In the genomic region with DNA sequence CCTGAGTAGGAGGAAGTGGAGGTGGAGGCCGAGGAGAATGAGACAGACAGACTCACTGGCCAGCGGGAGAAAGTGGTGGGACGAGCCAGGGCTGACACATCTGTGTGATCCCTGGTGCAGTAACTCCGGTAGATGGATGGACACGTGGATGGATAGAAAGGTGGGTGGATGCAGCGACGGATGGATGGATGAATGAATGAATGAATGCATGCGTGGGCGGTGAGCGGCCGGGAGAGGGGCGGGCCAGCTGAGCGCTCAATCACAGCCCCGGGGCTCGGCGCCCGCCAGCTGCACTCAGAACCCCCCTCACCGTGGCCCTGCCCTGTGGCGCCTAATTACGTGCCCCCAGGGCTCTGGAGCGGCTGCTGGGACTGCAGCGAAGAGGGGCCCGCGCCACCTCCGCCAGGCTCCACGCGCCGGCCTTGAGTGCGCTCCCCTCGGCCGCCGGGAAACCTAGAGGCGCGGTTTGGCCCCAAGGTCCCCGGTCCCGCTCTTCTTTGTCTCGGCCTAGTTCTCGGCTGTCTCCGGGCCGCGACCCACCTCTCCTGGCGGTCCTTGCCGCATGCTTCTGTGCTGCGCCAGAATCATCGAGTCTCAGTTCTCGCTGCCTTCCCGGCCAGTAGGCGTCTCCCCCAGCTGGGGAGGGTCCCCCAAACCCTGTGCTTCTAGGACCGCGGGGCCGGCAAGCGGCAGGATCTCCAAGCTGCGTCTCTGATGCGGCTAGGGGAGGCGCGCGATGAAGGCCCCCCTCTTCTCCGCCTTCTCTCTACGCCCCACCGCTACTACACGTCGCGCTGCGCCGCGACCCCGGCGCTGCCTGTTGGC, we compare ENCODE assay signal across 8 cellular contexts. TPM values are rescaled to one million over a fixed set of nuclear protein-coding genes. Genes with fewer than 3 reads are reported as not detected.
A peak's percentile ranks its signal among the peaks of the same experiment; 100 is the strongest.
DNase-seq lines count a peak whose midpoint lies in the region; ATAC-seq, FAIRE-seq and TF ChIP-seq lines count a peak whose summit lies in the region.

No MANE protein-coding gene starts in this region.

- TF ChIP-seq POLR2A in HepG2 (IDR thresholded peaks at IDR 0.05; ENCODE audit: insufficient read depth in 1 of 2, low read depth in 2 of 2, low read length in 2 of 2) = no peak
- TF ChIP-seq POLR2A in right lobe of liver (IDR thresholded peaks at IDR 0.05) = no peak
- TF ChIP-seq POLR2A in vagina (IDR thresholded peaks at IDR 0.05) = no peak

- no peaks in the 10 kb centered on the region for H3K9me3 Mint-ChIP-seq in central memory CD8-positive, alpha-beta T cell
- no peaks in the 10 kb centered on the region for H3K9me3 Mint-ChIP-seq in naive B cell

- TF ChIP-seq CTCF in HepG2 (CRISPR knock-in tag; IDR thresholded peaks at IDR 0.05) (no peak), right lobe of liver (IDR thresholded peaks at IDR 0.05) (no peak), vagina (IDR thresholded peaks at IDR 0.05) (no peak)

- TF ChIP-seq EP300 in HepG2 (IDR thresholded peaks at IDR 0.05; ENCODE audit: low read depth in 2 of 2, low read length in 2 of 2) (no peak), HepG2 (CRISPR knock-in tag; IDR thresholded peaks at IDR 0.05; ENCODE audit: borderline replicate concordance) (no peak)

- DNase-seq in HepG2 (ENCODE audit: low spot score) (no peak), right lobe of liver (no peak), naive B cell (no peak), vagina (ENCODE audit: extremely low spot score in 2 of 2) (no peak)
- no peak for DNase-seq in central memory CD8-positive, alpha-beta T cell (ENCODE audit: low spot score in 2 of 2)
- no peak for DNase-seq in activated CD4-positive, CD25-positive, alpha-beta regulatory T cell (lab: John Stamatoyannopoulos, UW)

- H3K9me3 ChIP-seq in HepG2 (ENCODE audit: low read length) = no peaks in the 10 kb centered on the region
- H3K9me3 ChIP-seq in right lobe of liver = no peaks in the 10 kb centered on the region
- no peaks in the 10 kb centered on the region for H3K9me3 ChIP-seq in vagina

- H3K27ac ChIP-seq in HepG2 (ENCODE audit: extremely low read length, insufficient read depth, low read length) (no peak overlapping the region), right lobe of liver (no peak overlapping the region), vagina (peak overlapping the region; percentile 69)

- no TSS peak for BruUV-seq in HepG2 (replicated peaks; lab: Mats Ljungman, UMichigan)

- no peak overlapping the region for H3K27ac Mint-ChIP-seq in central memory CD8-positive, alpha-beta T cell (ENCODE audit: low read depth)
- H3K27ac Mint-ChIP-seq in naive B cell = peak overlapping the region in 4 of 6 donors; percentile 51 to 88 (median 78)

- H4K20me1 ChIP-seq in HepG2 (ENCODE audit: insufficient read depth, low read length) = peaks cover 6% of the 10 kb centered on the region; the same call in 1 of the 2 replicates

- H2AFZ ChIP-seq in HepG2 (ENCODE audit: low read length) = no peak overlapping the region

- in situ Hi-C loops in HepG2 (cut with HindIII; ENCODE audit: extremely low pct_ligation_motif_present, low pct_unique_long_range_greater_than_20kb) = loop anchor here (5.0 kb wide), 1 partner anchor 40 kb away; a partner anchor contains a TSS

- H3K79me2 ChIP-seq in HepG2 (ENCODE audit: insufficient read depth, low read length) = peaks cover 27% of the 10 kb centered on the region

- H3K27me3 ChIP-seq in HepG2 (ENCODE audit: control insufficient read depth in 1 of 2, insufficient read depth in 2 of 2, low read length in 2 of 2) (no peaks in the 10 kb centered on the region), right lobe of liver (no peaks in the 10 kb centered on the region), vagina (no peaks in the 10 kb centered on the region)

- CTCF ChIA-PET in HepG2 (lab: Yijun Ruan, JAX; ENCODE audit: low intra/inter-chr PET ratio, low total read pairs) = no interaction called here

- no peak overlapping the region for H3K4me3 ChIP-seq in HepG2 (replicated peaks in 1 of 3; ENCODE audit: insufficient read depth in 1 of 3, low read depth in 2 of 3, low read length in 3 of 3)
- no peak overlapping the region for H3K4me3 ChIP-seq in right lobe of liver
- H3K4me3 ChIP-seq in vagina = peak overlapping the region; percentile 56 to 60

- H3K36me3 ChIP-seq in HepG2 (replicated peaks in 1 of 2; ENCODE audit: control insufficient read depth in 1 of 2, insufficient read depth in 2 of 2, low read length in 2 of 2) = peaks cover 2 to 9% of the 10 kb centered on the region in 2 experiments; a peak in 2 of 5 replicates
- H3K36me3 ChIP-seq in right lobe of liver = no peaks in the 10 kb centered on the region
- H3K36me3 ChIP-seq in vagina = no peaks in the 10 kb centered on the region

- intact Hi-C loops in HepG2 (cut with micrococcal nuclease; ENCODE audit: unreplicated experiment) = loop anchor here (10.0 kb wide), 1 partner anchor 57 kb away; no protein-coding TSS in a partner anchor
- intact Hi-C loops in right lobe of liver (cut with DNase I) = no loop called here
- intact Hi-C loops in vagina (cut with DNase I) = no loop called here

- POLR2A ChIA-PET in HepG2 (lab: Yijun Ruan, JAX) = no interaction called here

- ATAC-seq in HepG2 (no peak), right lobe of liver (no peak), naive B cell (ENCODE audit: low read depth in 2 of 2) (no peak), GM18873 (IDR thresholded peaks at IDR 0.05; ENCODE audit: low FRiP score, unreplicated experiment) (no peak), HG03469 (IDR thresholded peaks at IDR 0.05; ENCODE audit: unreplicated experiment) (no peak)
- no peak for ATAC-seq in central memory CD8-positive, alpha-beta T cell (replicated peaks; ENCODE audit: extremely low read depth, poor library complexity, severe bottlenecking)

- peaks cover 12% of the 10 kb centered on the region for H3K27me3 Mint-ChIP-seq in central memory CD8-positive, alpha-beta T cell
- H3K27me3 Mint-ChIP-seq in naive B cell = peaks cover 29 to 54% (median 38%) of the 10 kb centered on the region in 3 donors

- no peak for FAIRE-seq in HepG2 (lab: Jason Lieb, UNC)

- peak overlapping the region; percentile 87 for H3K4me3 Mint-ChIP-seq in central memory CD8-positive, alpha-beta T cell
- H3K4me3 Mint-ChIP-seq in naive B cell = peak overlapping the region; percentile 76 to 96 (median 88)

- peaks cover 13% of the 10 kb centered on the region for H3K36me3 Mint-ChIP-seq in central memory CD8-positive, alpha-beta T cell (ENCODE audit: insufficient read depth)
- H3K36me3 Mint-ChIP-seq in naive B cell = peaks cover 5 to 19% of the 10 kb centered on the region in 2 donors

- 98% methylated on average over 64 of the region's 68 CpGs for WGBS in HepG2 (ENCODE audit: low lambda C conversion rate)
- WGBS in right lobe of liver (ENCODE audit: insufficient coverage, low coverage, low lambda C conversion rate, missing lambda C conversion rate) = 58% methylated on average over 7 of the region's 68 CpGs

- no peak for TF ChIP-seq RAD21 in HepG2 (CRISPR knock-in tag; IDR thresholded peaks at IDR 0.05)

- H3K4me1 ChIP-seq in HepG2 (ENCODE audit: insufficient read depth, low read length) (peaks cover 42% of the 10 kb centered on the region), right lobe of liver (peaks cover 0 to 2% (median under 1%) of the 10 kb centered on the region in 4 donors), vagina (peaks cover 59% of the 10 kb centered on the region)

- no peak overlapping the region for H3K9ac ChIP-seq in HepG2 (ENCODE audit: insufficient read depth, low read depth, low read length)

- H3K4me1 Mint-ChIP-seq in central memory CD8-positive, alpha-beta T cell = peaks cover 49% of the 10 kb centered on the region
- H3K4me1 Mint-ChIP-seq in naive B cell = peaks cover 46 to 50% (median 48%) of the 10 kb centered on the region in 3 donors

- H3K4me2 ChIP-seq in HepG2 (ENCODE audit: low read depth, low read length) = no peak overlapping the region

TF ChIP-seq in HepG2, 621 proteins besides CTCF, POLR2A, EP300 and RAD21:
- TF ChIP-seq AGO2 (optimal IDR thresholded peaks at IDR 0.05; ENCODE audit: low read depth, low read length) = peak; percentile 54
- no peak for TF ChIP-seq MTA1 (CRISPR knock-in tag; IDR thresholded peaks at IDR 0.05; ENCODE audit: borderline replicate concordance)
- TF ChIP-seq ZNF816 (CRISPR knock-in tag; IDR thresholded peaks at IDR 0.05; ENCODE audit: borderline replicate concordance) = no peak

RNA-seq across cellular contexts. Expression of a gene that starts 41.0 kb away (rescaled TPM):
- total RNA-seq in HepG2 (2016; rRNA removed; fragmentation: Illumina TruSeq; extraction: Trizol) = 5.1 and 5.2 TPM in 2 replicates
- total RNA-seq in HepG2 (2016; cell fraction: cytosol; rRNA removed; fragmentation: Illumina TruSeq; extraction: Trizol; ENCODE audit: low read depth) = 2.6 and 3.4 TPM in 2 replicates
- total RNA-seq in HepG2 (2016; cell fraction: insoluble cytoplasmic fraction; rRNA removed; fragmentation: Illumina TruSeq; extraction: Trizol) = 5.2 and 5.4 TPM in 2 replicates
- total RNA-seq in HepG2 (2016; cell fraction: membrane; rRNA removed; fragmentation: Illumina TruSeq; extraction: Trizol) = 4.3 and 5.6 TPM in 2 replicates
- 7.2 and 9.2 TPM in 2 replicates for total RNA-seq in HepG2 (2016; cell fraction: nucleus; rRNA removed; fragmentation: Illumina TruSeq; extraction: Trizol)
- 3.4 and 3.9 TPM in 2 replicates for polyA plus RNA-seq in HepG2 (2011; rRNA removed)
- 1.9 and 2.7 TPM in 2 replicates for polyA plus RNA-seq in HepG2 (2011; cell fraction: cytosol; rRNA removed)
- polyA plus RNA-seq in HepG2 (2011; cell fraction: nucleus; rRNA removed) = 15.5 and 22.7 TPM in 2 replicates
- polyA plus RNA-seq in HepG2 (2012) = 6.0 and 9.1 TPM in 2 replicates
- polyA plus RNA-seq in HepG2 (2016; cell fraction: cytosol; fragmentation: Illumina TruSeq; extraction: Trizol; ENCODE audit: low read depth) = 3.8 and 4.7 TPM in 2 replicates
- polyA plus RNA-seq in HepG2 (2016; cell fraction: insoluble cytoplasmic fraction; fragmentation: Illumina TruSeq; extraction: Trizol; ENCODE audit: low read depth) = 8.3 and 10.1 TPM in 2 replicates
- polyA plus RNA-seq in HepG2 (2016; cell fraction: membrane; fragmentation: Illumina TruSeq; extraction: Trizol; ENCODE audit: low read depth) = 5.1 and 5.2 TPM in 2 replicates
- 24.6 and 26.3 TPM in 2 replicates for polyA plus RNA-seq in HepG2 (2016; cell fraction: nucleus; fragmentation: Illumina TruSeq; extraction: Trizol; ENCODE audit: insufficient read depth, low read depth)
- polyA minus RNA-seq in HepG2 (2011; rRNA and poly(A)+ RNA removed; ENCODE audit: low replicate concordance) = 7.4 and 12.2 TPM in 2 replicates
- 6.2 and 6.7 TPM in 2 replicates for polyA minus RNA-seq in HepG2 (2011; cell fraction: cytosol; rRNA and poly(A)+ RNA removed)
- 9.0 and 12.1 TPM in 2 replicates for polyA minus RNA-seq in HepG2 (2011; cell fraction: nucleus; rRNA and poly(A)+ RNA removed)
- 10 to 100 TPM in 2 of 6 experiments, 1 to 10 TPM in 4; 6.1 to 14.5 (median 8.4) TPM for total RNA-seq in right lobe of liver
- polyA plus RNA-seq in naive B cell (ENCODE audit: low read depth in 6 of 6) = 1 to 10 TPM; 1.9 to 3.8 (median 2.6) TPM
- total RNA-seq in vagina = 29.2 TPM

Comparison
In these comparisons a context has a peak if more than half of its experiments do, and no peak if none do; other contexts are left out.
1. H3K4me3 ChIP-seq: peak in vagina (2 of 2); none in HepG2 (0 of 3) and right lobe of liver (0 of 3).